In the genomic region with DNA sequence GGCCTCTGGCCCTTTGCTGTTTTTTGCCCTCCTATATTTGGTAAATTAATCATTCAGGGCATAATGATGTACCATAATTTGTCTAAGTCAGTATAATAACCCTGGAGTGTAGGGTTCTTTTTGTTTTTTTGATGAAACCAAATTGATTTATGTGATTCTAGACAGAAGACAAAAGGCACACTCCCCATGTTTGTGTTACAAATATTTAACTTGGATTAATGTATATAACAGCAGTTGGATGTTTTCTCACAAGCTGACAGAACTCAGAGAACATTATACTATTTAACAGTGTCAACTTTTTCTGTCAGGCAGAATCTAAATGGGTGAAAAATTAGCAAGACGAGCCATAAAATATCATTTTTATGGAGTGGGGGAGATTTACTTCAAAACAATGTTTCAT, we compare ENCODE assay signal across 31 cellular contexts.
"Had no signal": no experiment of that assay in that cellular context is flagged by ENCODE, and none has a peak within 500 bp of the region (broad histone marks: within the 10 kb centered on the region; RNA-seq: fewer than 3 reads in every experiment).

No MANE protein-coding gene starts in this region.

- H3K27ac Mint-ChIP-seq: activated CD8-positive, alpha-beta T cell treated with anti-CD3 and anti-CD28 coated beads for 36 hours; activated naive CD4-positive, alpha-beta T cell treated with anti-CD3 and anti-CD28 coated beads for 36 hours; activated naive CD4-positive, alpha-beta T cell treated with anti-CD3 and anti-CD28 coated beads, Interleukin-2, amount 50 U/mL, for 24 hours; activated naive CD8-positive, alpha-beta T cell treated with anti-CD3 and anti-CD28 coated beads for 36 hours; activated naive CD8-positive, alpha-beta T cell treated with anti-CD3 and anti-CD28 coated beads, Interleukin-2, amount 50 U/mL, for 24 hours; activated T-helper 1 cell treated with anti-CD3 and anti-CD28 coated beads, Interleukin-12 subunit alpha, Interleukin-12 subunit beta, Interleukin-2, Interleukin-4 antibody, amounts not matched to agents 30 ng/mL and 10 ng/mL and 1 ng/mL, durations not matched to agents 14 hours and 24 hours and 36 hours; activated T-helper 2 cell treated with anti-CD3 and anti-CD28 coated beads, Interferon-gamma antibody, Interleukin-2, Interleukin-4, amounts not matched to agents 10 μg/mL and 5 μg/mL and 100 μg/mL, durations not matched to agents 14 hours and 24 hours and 36 hours; WTC11 had no signal

- H3K4me2 ChIP-seq: hepatocyte had no signal

- H3K9me3 Mint-ChIP-seq: activated CD8-positive, alpha-beta T cell treated with anti-CD3 and anti-CD28 coated beads for 36 hours; activated naive CD4-positive, alpha-beta T cell treated with anti-CD3 and anti-CD28 coated beads for 36 hours; activated naive CD4-positive, alpha-beta T cell treated with anti-CD3 and anti-CD28 coated beads, Interleukin-2, amount 50 U/mL, for 24 hours; activated naive CD8-positive, alpha-beta T cell treated with anti-CD3 and anti-CD28 coated beads for 36 hours; activated naive CD8-positive, alpha-beta T cell treated with anti-CD3 and anti-CD28 coated beads, Interleukin-2, amount 50 U/mL, for 24 hours; activated T-cell treated with anti-CD3 and anti-CD28 coated beads, Interleukin-2, amount 50 U/mL, for 4 hours; activated T-helper 1 cell treated with anti-CD3 and anti-CD28 coated beads, Interleukin-12 subunit alpha, Interleukin-12 subunit beta, Interleukin-2, Interleukin-4 antibody, amounts not matched to agents 30 ng/mL and 10 ng/mL and 1 ng/mL, durations not matched to agents 14 hours and 24 hours and 36 hours; activated T-helper 2 cell treated with anti-CD3 and anti-CD28 coated beads, Interferon-gamma antibody, Interleukin-2, Interleukin-4, amounts not matched to agents 10 μg/mL and 5 μg/mL and 100 μg/mL, durations not matched to agents 14 hours and 24 hours and 36 hours; WTC11 had no signal

- H3K27me3 ChIP-seq: adrenal gland, ascending aorta, breast epithelium, cardiac muscle cell, colonic mucosa, esophagus squamous epithelium, gastroesophageal sphincter had no signal

- H2AFZ ChIP-seq: hepatocyte had no signal

- H3K4me3 Mint-ChIP-seq: activated CD8-positive, alpha-beta T cell treated with anti-CD3 and anti-CD28 coated beads for 36 hours; activated naive CD4-positive, alpha-beta T cell treated with anti-CD3 and anti-CD28 coated beads for 36 hours; activated naive CD4-positive, alpha-beta T cell treated with anti-CD3 and anti-CD28 coated beads, Interleukin-2, amount 50 U/mL, for 24 hours; activated naive CD8-positive, alpha-beta T cell treated with anti-CD3 and anti-CD28 coated beads for 36 hours; activated naive CD8-positive, alpha-beta T cell treated with anti-CD3 and anti-CD28 coated beads, Interleukin-2, amount 50 U/mL, for 24 hours; activated T-cell treated with anti-CD3 and anti-CD28 coated beads, Interleukin-2, amount 50 U/mL, for 4 hours; activated T-helper 1 cell treated with anti-CD3 and anti-CD28 coated beads, Interleukin-12 subunit alpha, Interleukin-12 subunit beta, Interleukin-2, Interleukin-4 antibody, amounts not matched to agents 30 ng/mL and 10 ng/mL and 1 ng/mL, durations not matched to agents 14 hours and 24 hours and 36 hours; brain; WTC11 had no signal

- H3K9me3 ChIP-seq: adrenal gland, ascending aorta, breast epithelium, colonic mucosa, gastroesophageal sphincter had no signal

- H3K27me3 Mint-ChIP-seq: activated naive CD8-positive, alpha-beta T cell treated with anti-CD3 and anti-CD28 coated beads for 36 hours; activated naive CD8-positive, alpha-beta T cell treated with anti-CD3 and anti-CD28 coated beads, Interleukin-2, amount 50 U/mL, for 24 hours had no signal

- H3K4me1 Mint-ChIP-seq: activated naive CD4-positive, alpha-beta T cell treated with anti-CD3 and anti-CD28 coated beads, Interleukin-2, amount 50 U/mL, for 24 hours; activated naive CD8-positive, alpha-beta T cell treated with anti-CD3 and anti-CD28 coated beads for 36 hours; activated naive CD8-positive, alpha-beta T cell treated with anti-CD3 and anti-CD28 coated beads, Interleukin-2, amount 50 U/mL, for 24 hours had no signal

- H3K36me3 Mint-ChIP-seq: activated naive CD4-positive, alpha-beta T cell treated with anti-CD3 and anti-CD28 coated beads, Interleukin-2, amount 50 U/mL, for 24 hours; activated naive CD8-positive, alpha-beta T cell treated with anti-CD3 and anti-CD28 coated beads for 36 hours; brain; WTC11 had no signal

- H3K36me3 ChIP-seq: adrenal gland, ascending aorta, breast epithelium, cardiac muscle cell, colonic mucosa, esophagus squamous epithelium, gastroesophageal sphincter, heart right ventricle had no signal

- H3K79me2 ChIP-seq: hepatocyte had no signal

- H3K4me3 ChIP-seq: adrenal gland, ascending aorta, breast epithelium, cardiac muscle cell, colonic mucosa, esophagus squamous epithelium, gastroesophageal sphincter, heart right ventricle, hepatocyte had no signal

- H3K4me1 ChIP-seq: adrenal gland, ascending aorta, breast epithelium, colonic mucosa, esophagus squamous epithelium, gastroesophageal sphincter, heart right ventricle had no signal

- DNase-seq: activated CD4-positive, alpha-beta T cell treated with anti-CD3 and anti-CD28 coated beads for 1 hour; activated CD4-positive, alpha-beta T cell treated with anti-CD3 and anti-CD28 coated beads for 4 hours; activated CD4-positive, alpha-beta T cell treated with anti-CD3 and anti-CD28 coated beads, Interleukin-2, amount 50 U/mL, for 1 hour; activated CD4-positive, alpha-beta T cell treated with anti-CD3 and anti-CD28 coated beads, Interleukin-2, amount 50 U/mL, for 48 hours; activated CD8-positive, alpha-beta memory T cell treated with anti-CD3 and anti-CD28 coated beads for 24 hours; activated CD8-positive, alpha-beta T cell treated with anti-CD3 and anti-CD28 coated beads for 36 hours; activated effector memory CD4-positive, alpha-beta T cell treated with anti-CD3 and anti-CD28 coated beads, Interleukin-2, amount 50 U/mL, for 16 hours; activated naive CD8-positive, alpha-beta T cell treated with anti-CD3 and anti-CD28 coated beads for 36 hours; activated naive CD8-positive, alpha-beta T cell treated with anti-CD3 and anti-CD28 coated beads, Interleukin-2, amount 50 U/mL, for 24 hours; activated T-cell treated with anti-CD3 and anti-CD28 coated beads, Interleukin-2, amount 50 U/mL, for 4 hours; adrenal gland; amygdala; central memory CD4-positive, alpha-beta T cell; cerebellar nuclear complex; colonic mucosa; effector CD8-positive, alpha-beta T cell; esophagus squamous epithelium; heart right ventricle had no signal

- H3K27ac ChIP-seq: adrenal gland, ascending aorta, breast epithelium, cardiac muscle cell, colonic mucosa, epithelial cell of prostate, esophagus squamous epithelium, gastroesophageal sphincter, heart right ventricle, hepatocyte, VCaP had no signal

- ATAC-seq: activated naive CD8-positive, alpha-beta T cell treated with anti-CD3 and anti-CD28 coated beads, Interleukin-2, amount 50 U/mL, for 24 hours; activated T-cell treated with anti-CD3 and anti-CD28 coated beads, Interleukin-2, amount 50 U/mL, for 4 hours; gastroesophageal sphincter; heart right ventricle had no signal
